In the genomic region with DNA sequence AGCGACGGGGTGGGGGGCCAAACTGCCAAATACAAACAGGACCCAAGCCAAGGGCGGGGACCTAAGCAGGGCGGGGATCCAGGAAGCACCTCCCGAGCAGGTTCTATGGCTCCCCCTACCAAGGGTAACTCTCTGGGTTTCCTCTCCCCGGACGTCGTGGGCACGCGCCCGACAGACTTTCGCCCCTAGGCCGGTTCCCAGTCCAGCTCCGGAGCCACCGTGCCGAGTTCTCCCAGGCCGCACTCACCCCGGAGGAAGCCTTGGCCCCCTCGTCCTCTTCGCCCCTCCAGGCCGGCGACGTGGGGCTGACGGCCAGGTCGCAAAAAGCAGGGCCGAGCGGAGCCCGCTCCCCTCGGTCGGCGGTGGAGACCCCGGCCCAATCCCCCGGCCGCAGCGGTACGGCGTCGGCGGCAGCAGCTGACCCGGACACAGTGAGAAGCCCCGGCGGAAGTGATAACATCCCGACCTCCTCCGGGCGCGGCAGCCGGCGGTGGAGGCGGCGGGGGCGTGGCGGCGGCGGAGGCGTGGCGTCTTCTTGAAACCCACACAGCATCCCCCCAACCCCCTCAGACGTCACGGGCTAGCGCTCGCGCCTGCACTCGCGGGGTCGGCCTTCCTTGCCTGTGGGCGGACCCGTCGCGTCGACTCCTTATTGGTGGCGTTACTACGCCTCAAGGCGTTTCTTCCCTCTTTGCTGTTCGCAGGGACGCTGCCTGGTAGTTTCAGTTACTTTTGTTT, we compare ENCODE assay signal across 1 cellular context.
TF ChIP-seq lines count a peak whose summit lies in the region.

A gene with protein sequence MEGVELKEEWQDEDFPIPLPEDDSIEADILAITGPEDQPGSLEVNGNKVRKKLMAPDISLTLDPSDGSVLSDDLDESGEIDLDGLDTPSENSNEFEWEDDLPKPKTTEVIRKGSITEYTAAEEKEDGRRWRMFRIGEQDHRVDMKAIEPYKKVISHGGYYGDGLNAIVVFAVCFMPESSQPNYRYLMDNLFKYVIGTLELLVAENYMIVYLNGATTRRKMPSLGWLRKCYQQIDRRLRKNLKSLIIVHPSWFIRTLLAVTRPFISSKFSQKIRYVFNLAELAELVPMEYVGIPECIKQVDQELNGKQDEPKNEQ (minus strand): TSS at position 433 of the 738 bp plus-strand sequence. CDS start 6,863 bp downstream, outside the sequence.

TF ChIP-seq in A549, 52 proteins besides CTCF, POLR2A, EP300 and RAD21 (continued from another document):
- TF ChIP-seq, protein P1, sequence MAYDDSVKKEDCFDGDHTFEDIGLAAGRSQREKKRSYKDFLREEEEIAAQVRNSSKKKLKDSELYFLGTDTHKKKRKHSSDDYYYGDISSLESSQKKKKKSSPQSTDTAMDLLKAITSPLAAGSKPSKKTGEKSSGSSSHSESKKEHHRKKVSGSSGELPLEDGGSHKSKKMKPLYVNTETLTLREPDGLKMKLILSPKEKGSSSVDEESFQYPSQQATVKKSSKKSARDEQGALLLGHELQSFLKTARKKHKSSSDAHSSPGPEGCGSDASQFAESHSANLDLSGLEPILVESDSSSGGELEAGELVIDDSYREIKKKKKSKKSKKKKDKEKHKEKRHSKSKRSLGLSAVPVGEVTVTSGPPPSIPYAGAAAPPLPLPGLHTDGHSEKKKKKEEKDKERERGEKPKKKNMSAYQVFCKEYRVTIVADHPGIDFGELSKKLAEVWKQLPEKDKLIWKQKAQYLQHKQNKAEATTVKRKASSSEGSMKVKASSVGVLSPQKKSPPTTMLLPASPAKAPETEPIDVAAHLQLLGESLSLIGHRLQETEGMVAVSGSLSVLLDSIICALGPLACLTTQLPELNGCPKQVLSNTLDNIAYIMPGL (CRISPR knock-in tag; IDR thresholded peaks at IDR 0.05; ENCODE audit: borderline replicate concordance): 0 out of 2 replicates have a peak, but pooled peaks have one; percentile 61
- TF ChIP-seq, protein P2, sequence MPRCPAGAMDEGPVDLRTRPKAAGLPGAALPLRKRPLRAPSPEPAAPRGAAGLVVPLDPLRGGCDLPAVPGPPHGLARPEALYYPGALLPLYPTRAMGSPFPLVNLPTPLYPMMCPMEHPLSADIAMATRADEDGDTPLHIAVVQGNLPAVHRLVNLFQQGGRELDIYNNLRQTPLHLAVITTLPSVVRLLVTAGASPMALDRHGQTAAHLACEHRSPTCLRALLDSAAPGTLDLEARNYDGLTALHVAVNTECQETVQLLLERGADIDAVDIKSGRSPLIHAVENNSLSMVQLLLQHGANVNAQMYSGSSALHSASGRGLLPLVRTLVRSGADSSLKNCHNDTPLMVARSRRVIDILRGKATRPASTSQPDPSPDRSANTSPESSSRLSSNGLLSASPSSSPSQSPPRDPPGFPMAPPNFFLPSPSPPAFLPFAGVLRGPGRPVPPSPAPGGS (IDR thresholded peaks at IDR 0.05): peak; percentile 76; the same call in 1 of the 3 replicates
- TF ChIP-seq, protein P3, sequence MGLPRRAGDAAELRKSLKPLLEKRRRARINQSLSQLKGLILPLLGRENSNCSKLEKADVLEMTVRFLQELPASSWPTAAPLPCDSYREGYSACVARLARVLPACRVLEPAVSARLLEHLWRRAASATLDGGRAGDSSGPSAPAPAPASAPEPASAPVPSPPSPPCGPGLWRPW (IDR thresholded peaks at IDR 0.05): no peak
- TF ChIP-seq MAZ (IDR thresholded peaks at IDR 0.05; ENCODE audit: borderline replicate concordance, low read depth, low read length) (0 out of 2 replicates have a peak, but pooled peaks have one; percentile 14), JUN (IDR thresholded peaks at IDR 0.05) (peak; percentile 65 to 92), CBX2 (IDR thresholded peaks at IDR 0.05; ENCODE audit: borderline replicate concordance, low read depth) (no peak), CEBPB (IDR thresholded peaks at IDR 0.05) (no peak), EHMT2 (IDR thresholded peaks at IDR 0.05; ENCODE audit: low read depth) (no peak), RNF2 (IDR thresholded peaks at IDR 0.05; ENCODE audit: borderline replicate concordance, low read depth) (no peak), HEYL (CRISPR knock-in tag; IDR thresholded peaks at IDR 0.05) (no peak), PHF8 (IDR thresholded peaks at IDR 0.05; ENCODE audit: borderline replicate concordance, low read depth) (peak; percentile 88; the same call in 1 of the 2 replicates), ZFP36 (IDR thresholded peaks at IDR 0.05; ENCODE audit: borderline replicate concordance, partially characterized antibody) (no peak), NR3C1 (IDR thresholded peaks at IDR 0.05) (no peak), HOXB5 (CRISPR knock-in tag; IDR thresholded peaks at IDR 0.05) (no peak; the same call in 1 of the 2 replicates), ZC3H11A (IDR thresholded peaks at IDR 0.05) (no peak), JUNB (IDR thresholded peaks at IDR 0.05) (no peak), FOSL2 (IDR thresholded peaks at IDR 0.05) (no peak), FOSL2 (CRISPR knock-in tag; IDR thresholded peaks at IDR 0.05) (no peak), NFE2L2 (conservative IDR thresholded peaks at IDR 0.05; ENCODE audit: low read length) (no peak), HDAC2 (IDR thresholded peaks at IDR 0.05) (no peak), KDM1A (IDR thresholded peaks at IDR 0.05; ENCODE audit: low read depth) (no peak), ZSCAN20 (CRISPR knock-in tag; IDR thresholded peaks at IDR 0.05) (no peak), HOXB13 (CRISPR knock-in tag; IDR thresholded peaks at IDR 0.05; ENCODE audit: low read depth) (no peak), NPAS2 (CRISPR knock-in tag; IDR thresholded peaks at IDR 0.05; ENCODE audit: borderline replicate concordance) (no peak), EHF (CRISPR knock-in tag; IDR thresholded peaks at IDR 0.05) (no peak), KDM5A (IDR thresholded peaks at IDR 0.05) (no peak), BHLHE40 (IDR thresholded peaks at IDR 0.05; ENCODE audit: low read depth, low read length) (no peak), MAFK (IDR thresholded peaks at IDR 0.05; ENCODE audit: partially characterized antibody) (no peak), CHD4 (IDR thresholded peaks at IDR 0.05; ENCODE audit: borderline replicate concordance) (no peak), FOSB (CRISPR knock-in tag; IDR thresholded peaks at IDR 0.05) (no peak), MYC (IDR thresholded peaks at IDR 0.05; ENCODE audit: borderline replicate concordance, low read length) (no peak; the same call in 1 of the 2 replicates)
- TF ChIP-seq, protein P4, sequence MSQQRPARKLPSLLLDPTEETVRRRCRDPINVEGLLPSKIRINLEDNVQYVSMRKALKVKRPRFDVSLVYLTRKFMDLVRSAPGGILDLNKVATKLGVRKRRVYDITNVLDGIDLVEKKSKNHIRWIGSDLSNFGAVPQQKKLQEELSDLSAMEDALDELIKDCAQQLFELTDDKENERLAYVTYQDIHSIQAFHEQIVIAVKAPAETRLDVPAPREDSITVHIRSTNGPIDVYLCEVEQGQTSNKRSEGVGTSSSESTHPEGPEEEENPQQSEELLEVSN (IDR thresholded peaks at IDR 0.05; ENCODE audit: borderline replicate concordance, low read depth): no peak
- TF ChIP-seq, protein P5, sequence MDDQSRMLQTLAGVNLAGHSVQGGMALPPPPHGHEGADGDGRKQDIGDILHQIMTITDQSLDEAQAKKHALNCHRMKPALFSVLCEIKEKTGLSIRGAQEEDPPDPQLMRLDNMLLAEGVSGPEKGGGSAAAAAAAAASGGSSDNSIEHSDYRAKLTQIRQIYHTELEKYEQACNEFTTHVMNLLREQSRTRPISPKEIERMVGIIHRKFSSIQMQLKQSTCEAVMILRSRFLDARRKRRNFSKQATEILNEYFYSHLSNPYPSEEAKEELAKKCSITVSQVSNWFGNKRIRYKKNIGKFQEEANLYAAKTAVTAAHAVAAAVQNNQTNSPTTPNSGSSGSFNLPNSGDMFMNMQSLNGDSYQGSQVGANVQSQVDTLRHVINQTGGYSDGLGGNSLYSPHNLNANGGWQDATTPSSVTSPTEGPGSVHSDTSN (IDR thresholded peaks at IDR 0.05): no peak
- TF ChIP-seq, protein P6, sequence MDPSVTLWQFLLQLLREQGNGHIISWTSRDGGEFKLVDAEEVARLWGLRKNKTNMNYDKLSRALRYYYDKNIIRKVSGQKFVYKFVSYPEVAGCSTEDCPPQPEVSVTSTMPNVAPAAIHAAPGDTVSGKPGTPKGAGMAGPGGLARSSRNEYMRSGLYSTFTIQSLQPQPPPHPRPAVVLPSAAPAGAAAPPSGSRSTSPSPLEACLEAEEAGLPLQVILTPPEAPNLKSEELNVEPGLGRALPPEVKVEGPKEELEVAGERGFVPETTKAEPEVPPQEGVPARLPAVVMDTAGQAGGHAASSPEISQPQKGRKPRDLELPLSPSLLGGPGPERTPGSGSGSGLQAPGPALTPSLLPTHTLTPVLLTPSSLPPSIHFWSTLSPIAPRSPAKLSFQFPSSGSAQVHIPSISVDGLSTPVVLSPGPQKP (IDR thresholded peaks at IDR 0.05; ENCODE audit: low read depth, low read length): no peak
- TF ChIP-seq, protein P7, sequence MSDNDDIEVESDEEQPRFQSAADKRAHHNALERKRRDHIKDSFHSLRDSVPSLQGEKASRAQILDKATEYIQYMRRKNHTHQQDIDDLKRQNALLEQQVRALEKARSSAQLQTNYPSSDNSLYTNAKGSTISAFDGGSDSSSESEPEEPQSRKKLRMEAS (IDR thresholded peaks at IDR 0.05): peak; percentile 83
TF ChIP-seq in A549: peak in this region for 12.
